Comparison of ENCODE assay signal across 1 cellular context in genomic region chr1:9494936-9495758, GRCh38.
TF ChIP-seq lines count a peak whose summit lies in the region.

No MANE protein-coding gene starts in this region.

TF ChIP-seq in HepG2, 621 proteins besides CTCF, POLR2A, EP300 and RAD21 (continued from another document and continues in another):
- TF ChIP-seq ZBTB33 (CRISPR knock-in tag; IDR thresholded peaks at IDR 0.05) (peak; percentile 99), FOXM1 (CRISPR knock-in tag; IDR thresholded peaks at IDR 0.05) (no peak), TMF1 (CRISPR knock-in tag; IDR thresholded peaks at IDR 0.05; ENCODE audit: low read depth) (0 out of 2 replicates have a peak, but pooled peaks have one; percentile 50), HNRNPK (IDR thresholded peaks at IDR 0.05; ENCODE audit: low read depth, low read length, poor library complexity, severe bottlenecking) (no peak), DNMT3B (CRISPR knock-in tag; conservative IDR thresholded peaks at IDR 0.05) (no peak), ZSCAN20 (CRISPR knock-in tag; IDR thresholded peaks at IDR 0.05; ENCODE audit: borderline replicate concordance) (no peak), MAZ (IDR thresholded peaks at IDR 0.05; ENCODE audit: borderline replicate concordance, low read depth, low read length) (no peak; the same call in 1 of the 2 replicates), MAZ (CRISPR knock-in tag; IDR thresholded peaks at IDR 0.05; ENCODE audit: low read depth) (peak; percentile 36; the same call in 1 of the 2 replicates), RARA (CRISPR knock-in tag; IDR thresholded peaks at IDR 0.05) (no peak; the same call in 1 of the 2 replicates), AGO2 (optimal IDR thresholded peaks at IDR 0.05; ENCODE audit: low read depth, low read length) (no peak), NCOR1 (IDR thresholded peaks at IDR 0.05; ENCODE audit: borderline replicate concordance, low read length) (no peak), MTA1 (CRISPR knock-in tag; IDR thresholded peaks at IDR 0.05; ENCODE audit: borderline replicate concordance) (no peak), PHF8 (CRISPR knock-in tag; IDR thresholded peaks at IDR 0.05) (no peak), ZNF275 (CRISPR knock-in tag; IDR thresholded peaks at IDR 0.05; ENCODE audit: borderline replicate concordance) (no peak), ZNF580 (CRISPR knock-in tag; IDR thresholded peaks at IDR 0.05; ENCODE audit: borderline replicate concordance, low read depth) (peak; percentile 53), MXI1 (IDR thresholded peaks at IDR 0.05; ENCODE audit: borderline replicate concordance, low read depth, low read length) (peak; percentile 33; the same call in 1 of the 3 replicates), ZNF530 (CRISPR knock-in tag; IDR thresholded peaks at IDR 0.05; ENCODE audit: low read depth) (no peak), NCOA5 (CRISPR knock-in tag; IDR thresholded peaks at IDR 0.05) (no peak), HDAC2 (CRISPR knock-in tag; IDR thresholded peaks at IDR 0.05) (peak; percentile 42; the same call in 1 of the 2 replicates), ZNF276 (CRISPR knock-in tag; IDR thresholded peaks at IDR 0.05; ENCODE audit: low read depth) (0 out of 2 replicates have a peak, but pooled peaks have one; percentile 37), ZKSCAN5 (CRISPR knock-in tag; IDR thresholded peaks at IDR 0.05) (no peak), SRY (CRISPR knock-in tag; IDR thresholded peaks at IDR 0.05) (no peak), CREB3 (CRISPR knock-in tag; IDR thresholded peaks at IDR 0.05) (0 out of 2 replicates have a peak, but pooled peaks have one; percentile 44), ZBTB21 (CRISPR knock-in tag; IDR thresholded peaks at IDR 0.05) (no peak), YEATS4 (CRISPR knock-in tag; IDR thresholded peaks at IDR 0.05; ENCODE audit: borderline replicate concordance) (peak; percentile 21; the same call in 1 of the 2 replicates), ONECUT2 (CRISPR knock-in tag; IDR thresholded peaks at IDR 0.05) (no peak), RELA (CRISPR knock-in tag; IDR thresholded peaks at IDR 0.05) (no peak), WIZ (CRISPR knock-in tag; IDR thresholded peaks at IDR 0.05) (0 out of 2 replicates have a peak, but pooled peaks have one; percentile 44), ZNF672 (CRISPR knock-in tag; IDR thresholded peaks at IDR 0.05) (no peak), THAP8 (CRISPR knock-in tag; IDR thresholded peaks at IDR 0.05; ENCODE audit: borderline replicate concordance) (no peak), UBTF (CRISPR knock-in tag; IDR thresholded peaks at IDR 0.05) (no peak), TBX2 (CRISPR knock-in tag; IDR thresholded peaks at IDR 0.05; ENCODE audit: borderline replicate concordance) (peak; percentile 23; the same call in 1 of the 2 replicates), NBN (conservative IDR thresholded peaks at IDR 0.05) (no peak), RFX3 (CRISPR knock-in tag; IDR thresholded peaks at IDR 0.05) (no peak), ZNF567 (CRISPR knock-in tag; IDR thresholded peaks at IDR 0.05; ENCODE audit: borderline replicate concordance) (no peak), ATRX (CRISPR knock-in tag; IDR thresholded peaks at IDR 0.05; ENCODE audit: borderline replicate concordance) (no peak), LCORL (IDR thresholded peaks at IDR 0.05) (no peak), LCORL (CRISPR knock-in tag; IDR thresholded peaks at IDR 0.05) (peak; percentile 40; the same call in 1 of the 2 replicates), MYNN (CRISPR knock-in tag; IDR thresholded peaks at IDR 0.05; ENCODE audit: low read depth) (no peak), CSRNP2 (CRISPR knock-in tag; conservative IDR thresholded peaks at IDR 0.05; ENCODE audit: low read depth) (no peak), ZBTB8A (CRISPR knock-in tag; IDR thresholded peaks at IDR 0.05; ENCODE audit: borderline replicate concordance, low read depth) (no peak), ZNF337 (CRISPR knock-in tag; IDR thresholded peaks at IDR 0.05; ENCODE audit: borderline replicate concordance, low read depth) (no peak), SP4 (CRISPR knock-in tag; IDR thresholded peaks at IDR 0.05) (peak; percentile 41; the same call in 1 of the 2 replicates), ZNF800 (CRISPR knock-in tag; IDR thresholded peaks at IDR 0.05) (no peak), ZNF230 (CRISPR knock-in tag; IDR thresholded peaks at IDR 0.05) (no peak), PTBP1 (IDR thresholded peaks at IDR 0.05; ENCODE audit: low read depth, low read length, poor library complexity, severe bottlenecking) (no peak), ZNF317 (CRISPR knock-in tag; IDR thresholded peaks at IDR 0.05) (no peak)
